ENCODE assay signal across 8 cellular contexts in the genomic region with DNA sequence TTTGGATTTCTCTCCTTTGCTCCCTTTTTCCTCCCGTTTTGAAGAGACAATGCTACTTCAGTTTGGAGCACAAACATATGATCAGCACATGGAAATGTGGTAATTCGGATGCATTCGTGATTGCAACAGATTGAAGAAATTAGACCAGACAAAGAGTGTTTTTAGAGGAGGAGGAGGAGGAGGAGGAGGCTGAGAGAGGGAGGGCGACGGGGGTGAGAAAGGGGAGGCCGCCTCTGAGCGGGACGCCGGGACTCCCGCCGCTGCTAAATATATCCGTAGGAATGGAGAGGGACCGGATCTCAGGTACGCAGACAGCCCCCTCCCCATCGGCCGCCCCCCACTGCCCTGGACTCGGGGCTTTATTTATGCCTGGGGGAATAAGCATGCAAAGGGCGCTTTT.
DNase-seq lines count a peak whose midpoint lies in the region; ATAC-seq and TF ChIP-seq lines count a peak whose summit lies in the region.

No MANE protein-coding gene starts in this region.

- H3K27me3 ChIP-seq in right lobe of liver: no peaks in the 10 kb centered on the region
- H3K27me3 ChIP-seq in upper lobe of left lung: no peaks in the 10 kb centered on the region

- no peak overlapping the region for H3K27ac Mint-ChIP-seq in activated naive CD4-positive, alpha-beta T cell treated with anti-CD3 and anti-CD28 coated beads for 36 hours
- no peak overlapping the region for H3K27ac Mint-ChIP-seq in activated naive CD8-positive, alpha-beta T cell treated with anti-CD3 and anti-CD28 coated beads for 36 hours

- peaks cover 44% of the 10 kb centered on the region for H3K4me1 Mint-ChIP-seq in activated naive CD4-positive, alpha-beta T cell treated with anti-CD3 and anti-CD28 coated beads for 36 hours (ENCODE audit: low read depth)
- H3K4me1 Mint-ChIP-seq in activated naive CD8-positive, alpha-beta T cell treated with anti-CD3 and anti-CD28 coated beads for 36 hours: peaks cover 36% of the 10 kb centered on the region

- no peaks in the 10 kb centered on the region for H3K9me3 Mint-ChIP-seq in activated naive CD4-positive, alpha-beta T cell treated with anti-CD3 and anti-CD28 coated beads for 36 hours
- H3K9me3 Mint-ChIP-seq in activated naive CD8-positive, alpha-beta T cell treated with anti-CD3 and anti-CD28 coated beads for 36 hours: peaks cover 4% of the 10 kb centered on the region

- TF ChIP-seq CTCF in right lobe of liver (IDR thresholded peaks at IDR 0.05) (no peak), upper lobe of left lung (IDR thresholded peaks at IDR 0.05) (no peak)

- no peak for TF ChIP-seq POLR2A in right lobe of liver (IDR thresholded peaks at IDR 0.05)
- no peak for TF ChIP-seq POLR2A in upper lobe of left lung (IDR thresholded peaks at IDR 0.05)

- H3K4me3 ChIP-seq in right lobe of liver (peak overlapping the region; percentile 22 to 31 (median 28)), upper lobe of left lung (peak overlapping the region; percentile 40 to 59 (median 50))

- peak overlapping the region; percentile 21 to 74 (median 53) for H3K27ac ChIP-seq in right lobe of liver
- H3K27ac ChIP-seq in upper lobe of left lung: peak overlapping the region; percentile 88 to 90 (median 90)

- peak overlapping the region; percentile 95 for H3K4me3 Mint-ChIP-seq in activated naive CD4-positive, alpha-beta T cell treated with anti-CD3 and anti-CD28 coated beads for 36 hours
- H3K4me3 Mint-ChIP-seq in activated naive CD8-positive, alpha-beta T cell treated with anti-CD3 and anti-CD28 coated beads for 36 hours: peak overlapping the region; percentile 82

- intact Hi-C loops in activated naive CD4-positive, alpha-beta T cell treated with anti-CD3 and anti-CD28 coated beads for 36 hours (cut with micrococcal nuclease): no loop called here
- intact Hi-C loops in right lobe of liver (cut with DNase I): no loop called here

- H3K9me3 ChIP-seq in right lobe of liver: no peaks in the 10 kb centered on the region
- H3K9me3 ChIP-seq in upper lobe of left lung: no peaks in the 10 kb centered on the region

- ATAC-seq in right lobe of liver: no peak
- ATAC-seq in upper lobe of left lung (ENCODE audit: low FRiP score in 2 of 2): peak in 1 of 2 donors; percentile 50
- no peak for ATAC-seq in HG02884 (IDR thresholded peaks at IDR 0.05; ENCODE audit: unreplicated experiment)

- 47% methylated on average over 4 of the region's 18 CpGs for WGBS in right lobe of liver (ENCODE audit: insufficient coverage, low coverage, low lambda C conversion rate, missing lambda C conversion rate)
- 27 to 37% methylated on average over 18 of the region's 18 CpGs for WGBS in upper lobe of left lung, 2 donors

- H3K4me1 ChIP-seq in right lobe of liver (peaks cover 0 to 43% (median 22%) of the 10 kb centered on the region in 4 donors), upper lobe of left lung (peaks cover 66 to 83% (median 72%) of the 10 kb centered on the region in 4 donors)

- CTCF ChIA-PET in activated naive CD4-positive, alpha-beta T cell treated with anti-CD3 and anti-CD28 coated beads for 36 hours (lab: Charles Lee): no interaction called here

- TF ChIP-seq EP300 in upper lobe of left lung (IDR thresholded peaks at IDR 0.05): no peak

- H3K36me3 ChIP-seq in right lobe of liver (no peaks in the 10 kb centered on the region), upper lobe of left lung (no peaks in the 10 kb centered on the region)

- H3K36me3 Mint-ChIP-seq in activated naive CD4-positive, alpha-beta T cell treated with anti-CD3 and anti-CD28 coated beads for 36 hours (ENCODE audit: low read depth): no peaks in the 10 kb centered on the region
- H3K36me3 Mint-ChIP-seq in activated naive CD8-positive, alpha-beta T cell treated with anti-CD3 and anti-CD28 coated beads for 36 hours: peaks cover 3% of the 10 kb centered on the region

- no peaks in the 10 kb centered on the region for H3K27me3 Mint-ChIP-seq in activated naive CD4-positive, alpha-beta T cell treated with anti-CD3 and anti-CD28 coated beads for 36 hours (ENCODE audit: low read depth)
- no peaks in the 10 kb centered on the region for H3K27me3 Mint-ChIP-seq in activated naive CD8-positive, alpha-beta T cell treated with anti-CD3 and anti-CD28 coated beads for 36 hours

- no peak for DNase-seq in activated naive CD4-positive, alpha-beta T cell treated with anti-CD3 and anti-CD28 coated beads for 36 hours
- DNase-seq in activated naive CD4-positive, alpha-beta T cell (lab: John Stamatoyannopoulos, UW): no peak
- no peak for DNase-seq in activated naive CD8-positive, alpha-beta T cell treated with anti-CD3 and anti-CD28 coated beads for 36 hours
- DNase-seq in right lobe of liver (peak in 2 of 3 donors; percentile 41 to 43), upper lobe of left lung (peak in 1 of 2 donors; percentile 82), DMS114 treated with DMSO at 0.1 percent for 48 hours (lab: John Stamatoyannopoulos, UW; ENCODE audit: unreplicated experiment) (no peak), HT-29 (ENCODE audit: low spot score) (no peak)

Comparison
In these comparisons a context has a peak if more than half of its experiments do, and no peak if none do; other contexts are left out.
1. DNase-seq: peak in right lobe of liver (2 of 3); none in activated naive CD4-positive, alpha-beta T cell treated with anti-CD3 and anti-CD28 coated beads for 36 hours (single experiment), activated naive CD4-positive, alpha-beta T cell (0 of 4), activated naive CD8-positive, alpha-beta T cell treated with anti-CD3 and anti-CD28 coated beads for 36 hours (single experiment), DMS114 treated with DMSO at 0.1 percent for 48 hours (single experiment) and HT-29 (single experiment).